In the genomic region with DNA sequence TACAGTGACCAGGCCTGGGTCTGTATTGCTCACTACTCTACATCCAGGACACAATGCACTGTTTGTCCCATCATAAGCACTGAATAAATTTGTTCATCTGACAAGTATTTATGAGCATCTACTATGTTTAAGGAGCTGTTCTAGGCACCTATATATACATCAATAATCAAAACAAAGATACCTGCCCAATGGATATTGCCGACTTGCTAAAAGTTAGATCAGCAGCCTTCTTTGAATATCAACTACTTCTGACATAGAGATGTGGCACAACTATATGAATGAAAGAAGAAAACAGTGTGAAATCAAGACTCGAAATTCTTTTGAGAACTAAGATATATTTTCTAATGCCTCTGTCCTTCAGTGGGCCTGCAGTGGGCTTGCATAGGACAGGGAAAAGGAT, we compare ENCODE assay signal across 25 cellular contexts.
DNase-seq lines count a peak whose midpoint lies in the region; ATAC-seq and TF ChIP-seq lines count a peak whose summit lies in the region.
"Had no signal": no experiment of that assay in that cellular context is flagged by ENCODE, and none has a peak within 500 bp of the region (broad histone marks: within the 10 kb centered on the region; RNA-seq: fewer than 3 reads in every experiment).

No MANE protein-coding gene starts in this region.

- no peak overlapping the region for H2AK9ac ChIP-seq in IMR-90 (replicated peaks; ENCODE audit: low read depth, low read length, poor library complexity)

- no peak overlapping the region for H3K4me3 Mint-ChIP-seq in activated CD4-positive, alpha-beta T cell treated with anti-CD3 and anti-CD28 coated beads for 36 hours
- H3K4me3 Mint-ChIP-seq: CD4-positive, CD25-positive, alpha-beta regulatory T cell; H9; IgD-negative memory B cell had no signal

- peaks cover 0 to 5% (median 0%) of the 10 kb centered on the region in 11 experiments; a peak in 2 of 22 replicates for H3K36me3 ChIP-seq in BLaER1 treated with 17β-estradiol and CSF1 and Interleukin-3, amounts not matched to agents 10 nM and 100 nM
- no peaks in the 10 kb centered on the region for H3K36me3 ChIP-seq in IMR-90 (ENCODE audit: control insufficient read depth, insufficient read depth, low read length)
- H3K36me3 ChIP-seq: BE2C, SJCRH30 had no signal

- H3K4ac ChIP-seq in IMR-90 (ENCODE audit: low read depth, low read length): no peak overlapping the region

- no peak overlapping the region for H2BK120ac ChIP-seq in IMR-90 (ENCODE audit: low read depth, low read length)

- H4K5ac ChIP-seq in IMR-90 (ENCODE audit: low read depth, low read length): no peak overlapping the region

- no peak overlapping the region for H2BK5ac ChIP-seq in IMR-90 (ENCODE audit: low read depth, low read length, poor library complexity, severe bottlenecking)

- BruUV-seq in IMR-90 (replicated peaks; lab: Mats Ljungman, UMichigan): no TSS peak

- no peak for TF ChIP-seq CTCF in IMR-90 (conservative IDR thresholded peaks at IDR 0.05; ENCODE audit: low read depth, low read length)

- POLR2A ChIA-PET in IMR-90 (lab: Charles Lee; ENCODE audit: unreplicated experiment): no interaction called here
- POLR2A ChIA-PET in activated CD4-positive, alpha-beta T cell treated with anti-CD3 and anti-CD28 coated beads for 36 hours (lab: Charles Lee): no interaction called here

- TF ChIP-seq POLR2A in IMR-90 (IDR thresholded peaks at IDR 0.05; ENCODE audit: low read depth, low read length): no peak

- H3K27me3 ChIP-seq in BLaER1 treated with 17β-estradiol and CSF1 and Interleukin-3, amounts not matched to agents 10 nM and 100 nM: no peaks in the 10 kb centered on the region
- no peaks in the 10 kb centered on the region for H3K27me3 ChIP-seq in IMR-90 (ENCODE audit: control insufficient read depth, insufficient read depth, low read length)
- H3K27me3 ChIP-seq: BE2C, SJCRH30 had no signal

- no peaks in the 10 kb centered on the region for H3K4me1 Mint-ChIP-seq in activated CD4-positive, alpha-beta T cell treated with anti-CD3 and anti-CD28 coated beads for 36 hours

- H3K9me1 ChIP-seq in IMR-90 (ENCODE audit: insufficient read depth, low read length): no peaks in the 10 kb centered on the region

- H3K27ac ChIP-seq in BLaER1 treated with 17β-estradiol and CSF1 and Interleukin-3, amounts not matched to agents 10 nM and 100 nM: no peak overlapping the region
- no peak overlapping the region for H3K27ac ChIP-seq in IMR-90 (ENCODE audit: insufficient read depth, low read length)
- H3K27ac ChIP-seq: GM23248, PC-9, SJCRH30 had no signal

- H2AFZ ChIP-seq in IMR-90 (replicated peaks; ENCODE audit: low read length, poor library complexity): no peak overlapping the region
- H2AFZ ChIP-seq: GM23248, PC-9 had no signal

- no peak overlapping the region for H2BK15ac ChIP-seq in IMR-90 (ENCODE audit: low read depth, low read length)

- peak overlapping the region; percentile 21 to 79 (median 42); a peak in 15 of 22 replicates for H3K4me2 ChIP-seq in BLaER1 treated with 17β-estradiol and CSF1 and Interleukin-3, amounts not matched to agents 10 nM and 100 nM
- no peak overlapping the region for H3K4me2 ChIP-seq in IMR-90 (ENCODE audit: low read depth, low read length)
- H3K4me2 ChIP-seq: PC-9 had no signal

- CTCF ChIA-PET in IMR-90 (lab: Yijun Ruan, JAX): no interaction called here
- CTCF ChIA-PET in activated CD4-positive, alpha-beta T cell treated with anti-CD3 and anti-CD28 coated beads for 36 hours (lab: Charles Lee): no interaction called here

- H3K9ac ChIP-seq in BLaER1 treated with 17β-estradiol and CSF1 and Interleukin-3, amounts not matched to agents 10 nM and 100 nM: no peak overlapping the region
- no peak overlapping the region for H3K9ac ChIP-seq in IMR-90 (ENCODE audit: low read depth, low read length)
- H3K9ac ChIP-seq: GM23248 had no signal

- no peak overlapping the region for H4K91ac ChIP-seq in IMR-90 (ENCODE audit: insufficient read depth, low read depth, low read length)

- no peaks in the 10 kb centered on the region for H3K36me3 Mint-ChIP-seq in activated CD4-positive, alpha-beta T cell treated with anti-CD3 and anti-CD28 coated beads for 36 hours (ENCODE audit: low read depth)

- no CpG with 5 or more reads among the region's 2 CpGs for WGBS in IMR-90 (ENCODE audit: extremely low coverage in 2 of 2, insufficient read length in 1 of 2), 2 experiments

- H3K23ac ChIP-seq in IMR-90 (ENCODE audit: low read depth, low read length): no peak overlapping the region

- H3K4me1 ChIP-seq in BLaER1 treated with 17β-estradiol and CSF1 and Interleukin-3, amounts not matched to agents 10 nM and 100 nM: peaks cover 14 to 57% (median 30%) of the 10 kb centered on the region in 10 experiments
- peaks cover 6% of the 10 kb centered on the region; the same call in 1 of the 2 replicates for H3K4me1 ChIP-seq in IMR-90 (ENCODE audit: control insufficient read depth, insufficient read depth, low read length)
- H3K4me1 ChIP-seq: BE2C had no signal

- no peak for TF ChIP-seq RAD21 in IMR-90 (IDR thresholded peaks at IDR 0.05; ENCODE audit: low read length)

- H2BK20ac ChIP-seq in IMR-90 (ENCODE audit: low read depth, low read length): no peak overlapping the region

- no peaks in the 10 kb centered on the region for H3K9me3 Mint-ChIP-seq in activated CD4-positive, alpha-beta T cell treated with anti-CD3 and anti-CD28 coated beads for 36 hours (ENCODE audit: low read depth)
- H3K9me3 Mint-ChIP-seq: CD4-positive, CD25-positive, alpha-beta regulatory T cell; H9; IgD-negative memory B cell had no signal

- H3K79me1 ChIP-seq in IMR-90 (ENCODE audit: low read depth in 1 of 2, low read length in 2 of 2): no peaks in the 10 kb centered on the region; a peak in 1 of 4 replicates

- H2AK5ac ChIP-seq in IMR-90 (ENCODE audit: low read depth, low read length): no peak overlapping the region

- ATAC-seq in IMR-90 (ENCODE audit: low read depth) (no peak), HG02840 (IDR thresholded peaks at IDR 0.05; ENCODE audit: low FRiP score, unreplicated experiment) (no peak)
- ATAC-seq in activated CD4-positive, alpha-beta T cell treated with anti-CD3 and anti-CD28 coated beads for 36 hours: no peak
- ATAC-seq: Right ventricle myocardium inferior had no signal

- H3K14ac ChIP-seq in IMR-90 (replicated peaks; ENCODE audit: low read depth, low read length): no peak overlapping the region

- H4K20me1 ChIP-seq in BLaER1 treated with 17β-estradiol and CSF1 and Interleukin-3, amounts not matched to agents 10 nM and 100 nM: no peaks in the 10 kb centered on the region
- no peaks in the 10 kb centered on the region for H4K20me1 ChIP-seq in IMR-90 (ENCODE audit: insufficient read depth, low read length)

- no peak overlapping the region for H3K18ac ChIP-seq in IMR-90 (ENCODE audit: low read depth, low read length)

- intact Hi-C loops in IMR-90 (cut with micrococcal nuclease): no loop called here
- intact Hi-C loops in activated CD4-positive, alpha-beta T cell treated with anti-CD3 and anti-CD28 coated beads for 36 hours (cut with DNase I, micrococcal nuclease): no loop called here

- in situ Hi-C loops in IMR-90 (cut with MboI; ENCODE audit: low sequenced_read_pairs): no loop called here

- H3K56ac ChIP-seq in IMR-90 (ENCODE audit: extremely low read depth, insufficient read depth, low read length): no peak overlapping the region

- DNase-seq in IMR-90 (no peak), foreskin melanocyte (peak; percentile 23), pons (ENCODE audit: low spot score) (peak; percentile 28), AML-193 (lab: John Stamatoyannopoulos, UW) (no peak)
- DNase-seq in activated CD4-positive, alpha-beta T cell treated with anti-CD3 and anti-CD28 coated beads for 36 hours: no peak
- DNase-seq: BE2C; CD4-positive, CD25-positive, alpha-beta regulatory T cell; COR-L47; DMS53; GM23248; H9; NCI-H1048; NCI-H1417; NCI-H1694; NCI-H2029 treated with DMSO at 0.1 percent for 48 hours; NCI-H446 treated with DMSO at 0.1 percent for 48 hours; NCI-H526; NCI-H82; NK-92 treated with Interleukin-12 subunit alpha and Interleukin-12 subunit beta, amount 100 ng/mL, for 24 hours; PC-9 had no signal

- H3K9me3 ChIP-seq in BLaER1 treated with 17β-estradiol and CSF1 and Interleukin-3, amounts not matched to agents 10 nM and 100 nM (replicated peaks in 1 of 11): no peaks in the 10 kb centered on the region
- no peaks in the 10 kb centered on the region for H3K9me3 ChIP-seq in IMR-90 (ENCODE audit: control insufficient read depth, insufficient read depth, low read length)
- H3K9me3 ChIP-seq: BE2C, SJCRH30 had no signal

- no peak overlapping the region for H4K8ac ChIP-seq in IMR-90 (ENCODE audit: low read depth in 2 of 2, low read length in 2 of 2)

- H3K27me3 Mint-ChIP-seq in activated CD4-positive, alpha-beta T cell treated with anti-CD3 and anti-CD28 coated beads for 36 hours: no peaks in the 10 kb centered on the region
- H3K27me3 Mint-ChIP-seq: CD4-positive, CD25-positive, alpha-beta regulatory T cell; IgD-negative memory B cell had no signal

- dilution Hi-C loops in IMR-90 (cut with HindIII; ENCODE audit: low sequenced_read_pairs, unreplicated experiment): no loop called here

- no peak overlapping the region for H3K4me3 ChIP-seq in BLaER1 treated with 17β-estradiol and CSF1 and Interleukin-3, amounts not matched to agents 10 nM and 100 nM
- H3K4me3 ChIP-seq in IMR-90 (ENCODE audit: insufficient read depth, low read depth, low read length): no peak overlapping the region
- H3K4me3 ChIP-seq: GM23248, PC-9, SJCRH30 had no signal

- no peak overlapping the region for H3K27ac Mint-ChIP-seq in activated CD4-positive, alpha-beta T cell treated with anti-CD3 and anti-CD28 coated beads for 36 hours
- H3K27ac Mint-ChIP-seq: CD4-positive, CD25-positive, alpha-beta regulatory T cell; H9 had no signal

TF ChIP-seq in IMR-90, 13 proteins besides CTCF, POLR2A, EP300 and RAD21:
- TF ChIP-seq NFE2L2 (IDR thresholded peaks at IDR 0.05; ENCODE audit: low read depth, low read length) (no peak), MAFK (IDR thresholded peaks at IDR 0.05; ENCODE audit: low read depth, low read length) (peak; percentile 32)

Comparison
In these comparisons a context has a peak if more than half of its experiments do, and no peak if none do; other contexts are left out.
1. DNase-seq: peak in foreskin melanocyte (single experiment) and pons (single experiment); none in IMR-90 (single experiment), activated CD4-positive, alpha-beta T cell treated with anti-CD3 and anti-CD28 coated beads for 36 hours (single experiment) and AML-193 (0 of 2).